Comparison of ENCODE assay signal across 1 cellular context in the genomic region with DNA sequence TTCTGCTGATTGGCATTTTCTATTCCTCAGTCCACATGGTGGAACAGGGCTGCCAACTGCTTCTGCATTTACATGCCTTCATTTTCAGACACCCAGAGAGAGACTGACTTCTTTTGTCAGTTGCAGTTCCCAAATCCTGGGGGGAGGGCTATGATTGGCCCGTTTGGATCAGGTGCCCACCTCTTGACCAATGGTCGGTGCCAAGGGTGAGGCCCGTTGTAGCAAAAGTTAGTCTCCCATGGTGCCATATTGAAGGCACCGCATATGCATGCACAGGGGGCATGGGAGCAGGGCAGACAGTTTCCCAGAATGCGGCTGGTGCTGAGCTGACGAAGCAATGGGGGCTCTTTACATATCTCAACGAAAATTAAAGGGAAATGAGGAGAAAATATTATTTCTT.
TF ChIP-seq lines count a peak whose summit lies in the region.

No MANE protein-coding gene starts in this region.

TF ChIP-seq in WTC11, 78 proteins besides CTCF, POLR2A, EP300 and RAD21:
- TF ChIP-seq PREB (CRISPR knock-in tag; IDR thresholded peaks at IDR 0.05; ENCODE audit: borderline replicate concordance) (no peak), USF2 (CRISPR knock-in tag; IDR thresholded peaks at IDR 0.05) (peak; percentile 27; the same call in 1 of the 2 replicates)
- TF ChIP-seq, protein P1, sequence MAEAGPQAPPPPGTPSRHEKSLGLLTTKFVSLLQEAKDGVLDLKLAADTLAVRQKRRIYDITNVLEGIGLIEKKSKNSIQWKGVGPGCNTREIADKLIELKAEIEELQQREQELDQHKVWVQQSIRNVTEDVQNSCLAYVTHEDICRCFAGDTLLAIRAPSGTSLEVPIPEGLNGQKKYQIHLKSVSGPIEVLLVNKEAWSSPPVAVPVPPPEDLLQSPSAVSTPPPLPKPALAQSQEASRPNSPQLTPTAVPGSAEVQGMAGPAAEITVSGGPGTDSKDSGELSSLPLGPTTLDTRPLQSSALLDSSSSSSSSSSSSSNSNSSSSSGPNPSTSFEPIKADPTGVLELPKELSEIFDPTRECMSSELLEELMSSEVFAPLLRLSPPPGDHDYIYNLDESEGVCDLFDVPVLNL (CRISPR knock-in tag; IDR thresholded peaks at IDR 0.05; ENCODE audit: borderline replicate concordance, low read depth), result no peak
